ENCODE assay signal across 8 cellular contexts in the genomic region with DNA sequence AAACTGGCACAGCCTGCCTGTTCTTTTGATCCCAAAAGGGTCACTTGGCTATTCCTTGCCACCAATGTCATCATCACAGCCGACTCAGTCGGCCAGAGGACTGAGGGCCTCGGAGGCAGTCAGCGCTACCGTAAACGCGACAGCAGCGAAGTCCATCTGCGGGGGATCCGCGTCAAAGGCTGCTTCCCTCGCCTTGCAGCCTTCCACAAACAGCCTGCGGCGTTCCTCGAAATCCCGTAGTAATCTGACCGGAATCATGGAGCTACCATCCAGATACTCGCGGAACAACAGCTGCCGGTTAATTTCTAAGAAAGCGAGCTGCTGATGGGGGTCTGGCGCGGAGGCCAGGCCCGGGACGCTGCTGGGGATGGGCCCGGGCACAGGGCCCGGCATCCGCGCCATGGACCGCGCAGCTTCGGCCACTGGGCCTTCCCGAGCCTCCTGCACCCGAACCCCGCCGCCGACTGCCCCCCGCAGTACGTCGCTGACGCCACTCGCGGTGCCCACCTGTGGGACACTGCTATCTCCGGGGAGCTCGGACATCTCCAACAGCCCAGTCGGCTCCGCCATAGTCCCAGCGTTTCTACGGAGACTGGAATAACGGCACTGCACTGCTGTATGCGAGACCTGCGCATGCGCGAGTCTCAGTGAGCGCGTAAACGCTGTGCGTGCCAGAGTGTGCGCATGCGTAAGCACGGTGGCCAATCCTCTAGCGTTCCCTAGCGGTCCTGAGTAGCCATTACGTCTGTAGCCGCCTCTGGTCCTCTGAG. TPM values are rescaled to one million over a fixed set of nuclear protein-coding genes. Genes with fewer than 3 reads are reported as not detected.
A peak's percentile ranks its signal among the peaks of the same experiment; 100 is the strongest.
DNase-seq lines count a peak whose midpoint lies in the region.

A gene with protein sequence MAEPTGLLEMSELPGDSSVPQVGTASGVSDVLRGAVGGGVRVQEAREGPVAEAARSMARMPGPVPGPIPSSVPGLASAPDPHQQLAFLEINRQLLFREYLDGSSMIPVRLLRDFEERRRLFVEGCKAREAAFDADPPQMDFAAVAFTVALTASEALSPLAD (minus strand): TSS at position 620 of the 770 bp plus-strand sequence. CDS start 50 bp downstream, at position 570.

- H3K4me3 ChIP-seq in MG63 (peak within 1 kb of the TSS; percentile 96), neuron (ENCODE audit: low read length) (peak within 1 kb of the TSS; percentile 70)

- H3K4me1 ChIP-seq in neuron (ENCODE audit: insufficient read depth, low read length): peaks cover 9% of the 10 kb centered on the region

- H3K27me3 ChIP-seq in MG63 (no peaks in the 10 kb centered on the region), neuron (ENCODE audit: insufficient read depth, low read length) (no peaks in the 10 kb centered on the region)

- H3K9me3 ChIP-seq in MG63 (no peaks in the 10 kb centered on the region), neuron (ENCODE audit: low read length) (no peaks in the 10 kb centered on the region)

- H3K36me3 ChIP-seq in MG63 (peaks cover 20% of the 10 kb centered on the region), neuron (ENCODE audit: insufficient read depth, low read length) (peaks cover 8% of the 10 kb centered on the region)

- peak; percentile 64 for DNase-seq in GM04503 (ENCODE audit: low read depth)
- peak; percentile 93 for DNase-seq in HCEC 1CT
- DNase-seq in MG63: peak; percentile 90
- DNase-seq in SHP77 (lab: John Stamatoyannopoulos, UW): peak; percentile 99
- peak; percentile 93 for DNase-seq in activated gamma-delta T cell treated with Interleukin-2 at 50 U/mL for 16 hours
- peak; percentile 92 for DNase-seq in foreskin melanocyte
- DNase-seq in stromal cell of bone marrow (ENCODE audit: low read depth): peak; percentile 87

- H2AFZ ChIP-seq in neuron (ENCODE audit: low read depth, low read length): no peak within 1 kb of the TSS

RNA-seq across cellular contexts. Expression of the gene that starts here (rescaled TPM):
- total RNA-seq in MG63 (2014; rRNA removed; shearing (Covaris generic); ENCODE audit: low replicate concordance): 4.0 and 5.5 TPM in 2 replicates

Comparison
In these comparisons a context has a peak if more than half of its experiments do, and no peak if none do; other contexts are left out.
1. Peak in every context shown above with its lines: DNase-seq and H3K4me3 ChIP-seq.